9 cellular contexts compared by ENCODE assay signal in the genomic region with DNA sequence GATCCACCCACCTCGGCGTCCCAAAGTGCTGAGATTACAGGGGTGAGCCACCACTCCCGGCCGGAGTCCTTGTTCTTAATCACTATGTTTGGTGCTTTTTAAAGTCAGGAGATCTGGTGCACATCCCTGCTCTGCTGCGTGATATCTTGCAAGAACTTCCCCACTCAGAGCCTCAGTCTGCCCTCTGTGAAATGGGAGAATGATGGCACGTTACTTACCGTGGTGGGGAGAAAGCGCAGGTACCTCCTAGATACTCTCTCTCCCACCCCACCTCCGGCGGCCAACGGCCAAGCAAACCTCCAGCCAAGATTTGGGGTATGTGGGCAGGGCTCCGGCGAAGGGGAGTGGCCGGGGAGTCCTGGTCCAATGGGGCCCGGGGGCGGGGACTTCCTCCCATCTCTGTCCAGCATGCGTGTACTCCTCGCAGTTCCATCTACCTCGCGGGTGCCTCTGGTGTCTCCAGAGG. TPM values are rescaled to one million over a fixed set of nuclear protein-coding genes. Genes with fewer than 3 reads are reported as not detected.
A peak's percentile ranks its signal among the peaks of the same experiment; 100 is the strongest.
DNase-seq lines count a peak whose midpoint lies in the region; ATAC-seq and TF ChIP-seq lines count a peak whose summit lies in the region.
"Had no signal": no experiment of that assay in that cellular context is flagged by ENCODE, and none has a peak within 500 bp of the region (broad histone marks: within the 10 kb centered on the region; RNA-seq: fewer than 3 reads in every experiment).

TSS of gene RYR1 (plus strand) at position 424 of the 466 bp plus-strand sequence. CDS start 139 bp downstream, outside the sequence.

- no peak within 1 kb of the TSS for H3K14ac ChIP-seq in H9 (ENCODE audit: insufficient read depth, low read length)

- no peaks in the 10 kb centered on the region for H3K36me3 ChIP-seq in WERI-Rb-1

- no peaks in the 10 kb centered on the region for H3K79me2 ChIP-seq in H9 (ENCODE audit: insufficient read depth, low read length)

- H2BK20ac ChIP-seq in H9 (ENCODE audit: low read depth, low read length, poor library complexity, severe bottlenecking), result no peak within 1 kb of the TSS

- H3K9me3 ChIP-seq in H9 (ENCODE audit: control insufficient read depth, low read depth, low read length) (no peaks in the 10 kb centered on the region), WERI-Rb-1 (ENCODE audit: severe bottlenecking) (no peaks in the 10 kb centered on the region)

- H3K4ac ChIP-seq in H9 (ENCODE audit: low read depth, low read length), result no peak within 1 kb of the TSS

- peaks cover 0 to 8% (median 5%) of the 10 kb centered on the region in 3 experiments; a peak in 3 of 7 replicates for H3K36me3 Mint-ChIP-seq in H9 (ENCODE audit: insufficient read depth in 1 of 3, low read depth in 3 of 3)
- H3K36me3 Mint-ChIP-seq in dendritic cell treated with granulocyte-macrophage colony-stimulating factor and Interleukin-4, amounts not matched to agents 40 ng/mL and 50 ng/mL, for 4 days (ENCODE audit: low read depth), result peaks cover 6% of the 10 kb centered on the region
- no peaks in the 10 kb centered on the region for H3K36me3 Mint-ChIP-seq in type B pancreatic cell

- H3K27me3 Mint-ChIP-seq in H9 (ENCODE audit: low read depth), result no peaks in the 10 kb centered on the region
- peaks cover 25% of the 10 kb centered on the region for H3K27me3 Mint-ChIP-seq in dendritic cell treated with granulocyte-macrophage colony-stimulating factor and Interleukin-4, amounts not matched to agents 40 ng/mL and 50 ng/mL, for 4 days
- H3K27me3 Mint-ChIP-seq in type B pancreatic cell, result peaks cover 15% of the 10 kb centered on the region

- H3K27ac ChIP-seq in H9 (ENCODE audit: insufficient read length, low read depth, low read length) (no peak within 1 kb of the TSS), WERI-Rb-1 (peak within 1 kb of the TSS; percentile 62)

- H4K20me1 ChIP-seq in H9 (ENCODE audit: control insufficient read depth, insufficient read depth, insufficient read length), result no peaks in the 10 kb centered on the region

- H3T11ph ChIP-seq in H9 (ENCODE audit: low read length), result no peak within 1 kb of the TSS

- TF ChIP-seq CTCF in H9 (conservative IDR thresholded peaks at IDR 0.05) (no peak), WERI-Rb-1 (IDR thresholded peaks at IDR 0.05; ENCODE audit: low read depth, low read length) (no peak), type B pancreatic cell (conservative IDR thresholded peaks at IDR 0.05) (no peak)

- H3K56ac ChIP-seq in H9 (ENCODE audit: insufficient read length, low read depth, low read length), result no peak within 1 kb of the TSS

- DNase-seq in H9 (peak; percentile 97), WERI-Rb-1 (no peak), mucosa of gallbladder (ENCODE audit: low spot score) (peak; percentile 19), type B pancreatic cell (ENCODE audit: extremely low spot score, unreplicated experiment) (no peak), NCI-H146 (lab: John Stamatoyannopoulos, UW) (no peak)

- H3K4me2 ChIP-seq in H9 (ENCODE audit: insufficient read depth, insufficient read length, low read length), result peak within 1 kb of the TSS; percentile 81

- no peak within 1 kb of the TSS for H2BK120ac ChIP-seq in H9 (ENCODE audit: low read depth, low read length, poor library complexity, severe bottlenecking)

- no peak within 1 kb of the TSS for H4K91ac ChIP-seq in H9 (ENCODE audit: insufficient read length, low read depth, low read length)

- intact Hi-C loops in dendritic cell treated with granulocyte-macrophage colony-stimulating factor and Interleukin-4, amounts not matched to agents 40 ng/mL and 50 ng/mL, for 4 days (cut with micrococcal nuclease), result no loop called here

- no peak within 1 kb of the TSS for H2BK5ac ChIP-seq in H9 (ENCODE audit: insufficient read length, low read length)

- no peak within 1 kb of the TSS for H4K8ac ChIP-seq in H9 (replicated peaks; ENCODE audit: insufficient read length, low read depth, low read length)

- no peak within 1 kb of the TSS for H4K5ac ChIP-seq in H9 (ENCODE audit: insufficient read length, low read depth, low read length)

- H2AK5ac ChIP-seq in H9 (ENCODE audit: insufficient read length, low read length), result no peak within 1 kb of the TSS

- H2AFZ ChIP-seq in H9 (ENCODE audit: low read length), result no peak within 1 kb of the TSS

- H3K9me3 Mint-ChIP-seq in H9, result no peaks in the 10 kb centered on the region
- no peaks in the 10 kb centered on the region for H3K9me3 Mint-ChIP-seq in dendritic cell treated with granulocyte-macrophage colony-stimulating factor and Interleukin-4, amounts not matched to agents 40 ng/mL and 50 ng/mL, for 4 days
- H3K9me3 Mint-ChIP-seq in type B pancreatic cell, result no peaks in the 10 kb centered on the region

- ATAC-seq in GM21737 (IDR thresholded peaks at IDR 0.05; ENCODE audit: unreplicated experiment), result no peak
- ATAC-seq in GM19023 (IDR thresholded peaks at IDR 0.05; ENCODE audit: unreplicated experiment), result no peak

- no peaks in the 10 kb centered on the region for H3K4me1 ChIP-seq in H9 (ENCODE audit: insufficient read depth, low read length)

- H3K79me1 ChIP-seq in H9 (ENCODE audit: insufficient read depth, low read depth, low read length, poor library complexity, severe bottlenecking), result no peaks in the 10 kb centered on the region

- WGBS in H9 (ENCODE audit: extremely low coverage, insufficient read length, low lambda C conversion rate), result no CpG with 5 or more reads among the region's 20 CpGs

- H2BK15ac ChIP-seq in H9 (ENCODE audit: low read depth, low read length), result no peak within 1 kb of the TSS

- peaks cover 8% of the 10 kb centered on the region for H3K23me2 ChIP-seq in H9 (ENCODE audit: insufficient read length, low read depth, low read length, poor library complexity, severe bottlenecking)

- H3K9ac ChIP-seq in H9 (ENCODE audit: extremely low read depth, insufficient read length, low read length), result peak within 1 kb of the TSS; percentile 20

- no peak within 1 kb of the TSS for H3K23ac ChIP-seq in H9 (ENCODE audit: insufficient read length, low read depth, low read length)

- H2BK12ac ChIP-seq in H9 (ENCODE audit: insufficient read length, low read depth, low read length), result no peak within 1 kb of the TSS

- H3K18ac ChIP-seq in H9 (ENCODE audit: insufficient read length, low read depth, low read length), result peak within 1 kb of the TSS; percentile 28

- H3K27ac Mint-ChIP-seq in H9, result peak within 1 kb of the TSS; percentile 5 to 91 (median 60); a peak in 6 of 7 replicates
- peak within 1 kb of the TSS; percentile 22 for H3K27ac Mint-ChIP-seq in dendritic cell treated with granulocyte-macrophage colony-stimulating factor and Interleukin-4, amounts not matched to agents 40 ng/mL and 50 ng/mL, for 4 days
- H3K27ac Mint-ChIP-seq in type B pancreatic cell, result no peak within 1 kb of the TSS

- H3K27me3 ChIP-seq in H9 (ENCODE audit: insufficient read depth, low read length), result no peaks in the 10 kb centered on the region
- no peaks in the 10 kb centered on the region for H3K27me3 ChIP-seq in WERI-Rb-1 (ENCODE audit: insufficient read depth, low read depth, severe bottlenecking)

- peak within 1 kb of the TSS; percentile 19 for H3K4me3 ChIP-seq in WERI-Rb-1 (ENCODE audit: low read depth, low read length)

- peaks cover 17 to 22% of the 10 kb centered on the region in 2 experiments for H3K4me1 Mint-ChIP-seq in H9
- peaks cover 27% of the 10 kb centered on the region for H3K4me1 Mint-ChIP-seq in dendritic cell treated with granulocyte-macrophage colony-stimulating factor and Interleukin-4, amounts not matched to agents 40 ng/mL and 50 ng/mL, for 4 days (ENCODE audit: low read depth)
- peaks cover 9% of the 10 kb centered on the region for H3K4me1 Mint-ChIP-seq in type B pancreatic cell (ENCODE audit: unreplicated experiment)

- H3K4me3 Mint-ChIP-seq in H9 (peak within 1 kb of the TSS; percentile 55 to 84), type B pancreatic cell (peak within 1 kb of the TSS; percentile 75)
- H3K4me3 Mint-ChIP-seq in dendritic cell treated with granulocyte-macrophage colony-stimulating factor and Interleukin-4, amounts not matched to agents 40 ng/mL and 50 ng/mL, for 4 days, result peak within 1 kb of the TSS; percentile 68

RNA-seq across cellular contexts. Expression of gene RYR1, which starts in this region (rescaled TPM):
- total RNA-seq in H9 (2021) (8.4 and 8.9 TPM in 2 replicates), mucosa of gallbladder (4.9 TPM), type B pancreatic cell (ENCODE audit: low replicate concordance) (3.3 and 9.3 TPM in 2 replicates)
- total RNA-seq: HT1080 had no signal

Comparison
In these comparisons a context has a peak if more than half of its experiments do, and no peak if none do; other contexts are left out.
1. DNase-seq: peak in H9 (single experiment) and mucosa of gallbladder (single experiment); none in WERI-Rb-1 (single experiment), type B pancreatic cell (single experiment) and NCI-H146 (single experiment).
2. Peak in every context shown above with its lines, with median percentiles within 50 percentile points of each other: H3K4me3 Mint-ChIP-seq.